In genomic region chr14:19874842-19875241, GRCh38 we compare ENCODE assay signal across 9 cellular contexts. TPM values are rescaled to one million over a fixed set of nuclear protein-coding genes. Genes with fewer than 3 reads are reported as not detected.
"Had no signal": no experiment of that assay in that cellular context is flagged by ENCODE, and none has a peak within 500 bp of the region (broad histone marks: within the 10 kb centered on the region; RNA-seq: fewer than 3 reads in every experiment).

Gene OR4K2, plus strand, starts transcription at chr14:19875142. Its CDS starts 1,126 bp downstream, at chr14:19876268.

- FAIRE-seq: HepG2, HTR-8/SVneo, K562 had no signal

- H3K4me3 ChIP-seq: K562 had no signal

- H3K27ac ChIP-seq: HL-60, KMS-11 had no signal

- DNase-seq: IMR-90, KBM-7, KG1 had no signal

- ATAC-seq: HepG2, K562 had no signal

- H3K4me2 ChIP-seq: KMS-11 had no signal

RNA-seq across cellular contexts. Expression of gene OR4K2, which starts in this region (rescaled TPM):
- polyA plus RNA-seq: HepG2, IgD-negative memory B cell, IMR-90, K562 had no signal
